Comparison of ENCODE assay signal across 15 cellular contexts in the genomic region with DNA sequence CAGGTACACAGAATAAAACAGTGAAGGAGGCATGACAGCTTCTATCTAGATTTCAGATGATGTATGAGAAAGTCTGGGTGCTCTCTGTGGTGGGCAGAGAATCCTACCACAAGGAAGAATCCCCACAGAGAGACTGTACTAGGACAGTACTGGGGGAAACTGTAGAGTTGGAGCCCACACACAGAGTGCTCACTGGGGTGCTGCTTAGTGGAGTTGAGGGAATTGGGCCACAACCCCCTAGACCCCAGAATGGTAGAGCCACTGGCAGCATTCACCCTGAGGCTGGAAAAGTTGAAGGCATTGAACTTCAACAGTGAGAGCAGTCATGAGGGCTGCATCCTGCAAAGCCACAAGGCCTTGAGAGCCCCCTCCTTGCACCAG.
DNase-seq lines count a peak whose midpoint lies in the region; ATAC-seq, FAIRE-seq and TF ChIP-seq lines count a peak whose summit lies in the region.
"Had no signal": no experiment of that assay in that cellular context is flagged by ENCODE, and none has a peak within 500 bp of the region (broad histone marks: within the 10 kb centered on the region; RNA-seq: fewer than 3 reads in every experiment).

No MANE protein-coding gene starts in this region.

- peaks cover 25% of the 10 kb centered on the region for H3K9me3 Mint-ChIP-seq in Caco-2 (ENCODE audit: unreplicated experiment)
- H3K9me3 Mint-ChIP-seq in H9: 0 out of 5 replicates have a peak, but pooled peaks cover 0 to 2% of the 10 kb centered on the region in 2 experiments
- H3K9me3 Mint-ChIP-seq in stimulated activated memory B cell treated with anti-CD40 and anti-IgM and Interleukin-4, amounts not matched to agents 10 μg/mL and 1 μg/mL and 100 μg/mL, for 72 hours: no peaks in the 10 kb centered on the region
- H3K9me3 Mint-ChIP-seq in CD4-positive, alpha-beta T cell: no peaks in the 10 kb centered on the region
- H3K9me3 Mint-ChIP-seq: CD8-positive, alpha-beta memory T cell had no signal

- H3K18ac ChIP-seq in H9 (ENCODE audit: insufficient read length, low read depth, low read length): no peak overlapping the region

- ATAC-seq in K562 (peak; percentile 52), pancreas (no peak)
- ATAC-seq in stimulated activated memory B cell treated with anti-CD40 and anti-IgM and Interleukin-4, amounts not matched to agents 10 μg/mL and 1 μg/mL and 100 μg/mL, for 72 hours: peak; percentile 36
- ATAC-seq in CD4-positive, alpha-beta T cell (ENCODE audit: poor library complexity): no peak
- ATAC-seq: HCT116 had no signal

- H2BK5ac ChIP-seq in H9 (ENCODE audit: insufficient read length, low read length): no peak overlapping the region

- no peak overlapping the region for H2BK12ac ChIP-seq in H9 (ENCODE audit: insufficient read length, low read depth, low read length)

- no peak overlapping the region for H2BK120ac ChIP-seq in H9 (ENCODE audit: low read depth, low read length, poor library complexity, severe bottlenecking)

- H3K56ac ChIP-seq in H9 (ENCODE audit: insufficient read length, low read depth, low read length): no peak overlapping the region

- no peak overlapping the region for H3K23ac ChIP-seq in H9 (ENCODE audit: insufficient read length, low read depth, low read length)

- H3K14ac ChIP-seq in H9 (ENCODE audit: insufficient read depth, low read length): no peak overlapping the region

- in situ Hi-C loops in K562 (cut with MboI): no loop called here

- intact Hi-C loops in Caco-2 (cut with micrococcal nuclease; ENCODE audit: unreplicated experiment): no loop called here
- intact Hi-C loops in K562 (cut with micrococcal nuclease): no loop called here
- intact Hi-C loops in pancreas (cut with DNase I): no loop called here
- intact Hi-C loops in CD4-positive, alpha-beta T cell (cut with DNase I, micrococcal nuclease): no loop called here

- H3K27me3 ChIP-seq in Caco-2 (replicated peaks; ENCODE audit: control insufficient read depth, insufficient read depth, low read length) (no peaks in the 10 kb centered on the region), H9 (ENCODE audit: insufficient read depth, low read length) (no peaks in the 10 kb centered on the region), K562 (ENCODE audit: control insufficient read depth in 2 of 2, insufficient read depth in 2 of 2, low read length in 2 of 2) (peaks cover 5% of the 10 kb centered on the region in 2 experiments; a peak in 3 of 5 replicates), pancreas (no peaks in the 10 kb centered on the region)
- no peaks in the 10 kb centered on the region for H3K27me3 ChIP-seq in CD4-positive, alpha-beta T cell (ENCODE audit: control insufficient read depth, insufficient read depth, low read length)

- H3K4me3 ChIP-seq in Caco-2 (ENCODE audit: low read depth, low read length) (no peak overlapping the region), K562 (no peak overlapping the region), pancreas (no peak overlapping the region)

- H3K27me3 Mint-ChIP-seq in Caco-2 (ENCODE audit: insufficient read depth, unreplicated experiment) (no peaks in the 10 kb centered on the region), H9 (ENCODE audit: low read depth) (no peaks in the 10 kb centered on the region)
- H3K27me3 Mint-ChIP-seq in stimulated activated memory B cell treated with anti-CD40 and anti-IgM and Interleukin-4, amounts not matched to agents 10 μg/mL and 1 μg/mL and 100 μg/mL, for 72 hours: no peaks in the 10 kb centered on the region
- no peaks in the 10 kb centered on the region for H3K27me3 Mint-ChIP-seq in CD4-positive, alpha-beta T cell

- no peaks in the 10 kb centered on the region for H3K9me1 ChIP-seq in K562 (ENCODE audit: control insufficient read depth, insufficient read depth, low read length)

- H3K4me1 Mint-ChIP-seq in Caco-2 (ENCODE audit: low read depth, unreplicated experiment): peaks cover 23% of the 10 kb centered on the region
- peaks cover 20 to 21% of the 10 kb centered on the region in 2 experiments for H3K4me1 Mint-ChIP-seq in H9
- peaks cover 7% of the 10 kb centered on the region for H3K4me1 Mint-ChIP-seq in stimulated activated memory B cell treated with anti-CD40 and anti-IgM and Interleukin-4, amounts not matched to agents 10 μg/mL and 1 μg/mL and 100 μg/mL, for 72 hours
- no peaks in the 10 kb centered on the region for H3K4me1 Mint-ChIP-seq in CD4-positive, alpha-beta T cell (ENCODE audit: low read depth)
- H3K4me1 Mint-ChIP-seq: CD8-positive, alpha-beta memory T cell had no signal

- H3K79me2 ChIP-seq in H9 (ENCODE audit: insufficient read depth, low read length) (no peaks in the 10 kb centered on the region), K562 (ENCODE audit: control insufficient read depth, insufficient read depth, low read length) (no peaks in the 10 kb centered on the region)

- H2AFZ ChIP-seq in H9 (ENCODE audit: low read length): no peak overlapping the region
- no peak overlapping the region for H2AFZ ChIP-seq in K562 (ENCODE audit: low read depth, low read length)

- CTCF ChIA-PET in Caco-2 (lab: Charles Lee): no interaction called here
- CTCF ChIA-PET in K562 (lab: Yijun Ruan, JAX; ENCODE audit: low intra/inter-chr PET ratio): no interaction called here
- CTCF ChIA-PET in CD4-positive, alpha-beta T cell (lab: Charles Lee): no interaction called here

- H2BK15ac ChIP-seq in H9 (ENCODE audit: low read depth, low read length): no peak overlapping the region

- FAIRE-seq in K562 (lab: Jason Lieb, UNC): no peak
- FAIRE-seq in pancreas (lab: Jason Lieb, UNC): no peak
- FAIRE-seq: GM19239 had no signal

- H3K36me3 ChIP-seq in Caco-2 (ENCODE audit: control insufficient read depth, insufficient read depth, low read length) (no peaks in the 10 kb centered on the region), K562 (ENCODE audit: control insufficient read depth, insufficient read depth, low read length) (no peaks in the 10 kb centered on the region), pancreas (no peaks in the 10 kb centered on the region)

- no peak for DNase-seq in Caco-2
- no peak for DNase-seq in H9
- no peak for DNase-seq in K562 (ENCODE audit: extremely low read depth in 1 of 4, low spot score in 3 of 4)
- DNase-seq in pancreas: no peak
- no peak for DNase-seq in CD4-positive, alpha-beta T cell
- DNase-seq in NCI-H187 treated with DMSO at 0.1 percent for 48 hours (lab: John Stamatoyannopoulos, UW): no peak
- DNase-seq: CD8-positive, alpha-beta memory T cell; DMS53; GF-D8 had no signal

- H3K9me3 ChIP-seq in Caco-2: no peaks in the 10 kb centered on the region
- no peaks in the 10 kb centered on the region for H3K9me3 ChIP-seq in H9 (ENCODE audit: control insufficient read depth, low read depth, low read length)
- no peaks in the 10 kb centered on the region for H3K9me3 ChIP-seq in K562 (replicated peaks; ENCODE audit: control insufficient read depth, insufficient read depth, low read depth, low read length)
- H3K9me3 ChIP-seq in pancreas: no peaks in the 10 kb centered on the region
- H3K9me3 ChIP-seq in CD4-positive, alpha-beta T cell (ENCODE audit: control insufficient read depth, low read length): no peaks in the 10 kb centered on the region

- H2AK5ac ChIP-seq in H9 (ENCODE audit: insufficient read length, low read length): no peak overlapping the region

- TF ChIP-seq RAD21 in K562 (CRISPR knock-in tag; conservative IDR thresholded peaks at IDR 0.05 in 1 of 2, IDR thresholded peaks at IDR 0.05 in 1 of 2): no peak

- BruUV-seq in Caco-2 (replicated peaks; lab: Mats Ljungman, UMichigan) (no TSS peak), K562 (replicated peaks; lab: Mats Ljungman, UMichigan) (no TSS peak)

- H3K4me3 Mint-ChIP-seq in Caco-2 (ENCODE audit: unreplicated experiment) (no peak overlapping the region), H9 (no peak overlapping the region)
- H3K4me3 Mint-ChIP-seq in stimulated activated memory B cell treated with anti-CD40 and anti-IgM and Interleukin-4, amounts not matched to agents 10 μg/mL and 1 μg/mL and 100 μg/mL, for 72 hours: no peak overlapping the region
- no peak overlapping the region for H3K4me3 Mint-ChIP-seq in CD4-positive, alpha-beta T cell
- H3K4me3 Mint-ChIP-seq: CD14-positive monocyte; CD8-positive, alpha-beta memory T cell had no signal

- H3K9ac ChIP-seq in H9 (ENCODE audit: extremely low read depth, insufficient read length, low read length) (no peak overlapping the region), K562 (ENCODE audit: insufficient read depth in 1 of 2, low read depth in 2 of 2, low read length in 2 of 2) (no peak overlapping the region)

- H3T11ph ChIP-seq in H9 (ENCODE audit: low read length): no peak overlapping the region

- no peaks in the 10 kb centered on the region for H3K79me1 ChIP-seq in H9 (ENCODE audit: insufficient read depth, low read depth, low read length, poor library complexity, severe bottlenecking)

- no peak for TF ChIP-seq EP300 in K562 (IDR thresholded peaks at IDR 0.05; ENCODE audit: low read length)

- POLR2A ChIA-PET in Caco-2 (lab: Charles Lee) (no interaction called here), K562 (lab: Yijun Ruan, JAX) (no interaction called here)
- POLR2A ChIA-PET in CD4-positive, alpha-beta T cell (lab: Charles Lee): no interaction called here

- H3K23me2 ChIP-seq in H9 (ENCODE audit: insufficient read length, low read depth, low read length, poor library complexity, severe bottlenecking): no peaks in the 10 kb centered on the region

- no peak overlapping the region for H3K4me2 ChIP-seq in H9 (ENCODE audit: insufficient read depth, insufficient read length, low read length)
- H3K4me2 ChIP-seq in K562 (ENCODE audit: insufficient read depth, low read length): no peak overlapping the region

- TF ChIP-seq CTCF in Caco-2 (IDR thresholded peaks at IDR 0.05; ENCODE audit: insufficient read depth in 1 of 2, low read depth in 1 of 2, low read length in 1 of 2, severe bottlenecking in 1 of 2, unreplicated experiment in 1 of 2) (no peak), H9 (conservative IDR thresholded peaks at IDR 0.05) (no peak), K562 (IDR thresholded peaks at IDR 0.05 in 2 of 3, conservative IDR thresholded peaks at IDR 0.05 in 1 of 3; ENCODE audit: insufficient read depth in 2 of 3, low read depth in 1 of 3, low read length in 3 of 3) (no peak), pancreas (IDR thresholded peaks at IDR 0.05) (no peak)
- no peak for TF ChIP-seq CTCF in CD4-positive, alpha-beta T cell (IDR thresholded peaks at IDR 0.05)

- no peak overlapping the region for H3K27ac ChIP-seq in H9 (ENCODE audit: insufficient read length, low read depth, low read length)
- no peak overlapping the region for H3K27ac ChIP-seq in K562 (ENCODE audit: extremely low read depth, low read depth, low read length)
- no peak overlapping the region for H3K27ac ChIP-seq in pancreas
- H3K27ac ChIP-seq in CD4-positive, alpha-beta T cell (ENCODE audit: low read depth, low read length): no peak overlapping the region
- H3K27ac ChIP-seq: HL-60 had no signal

- H4K20me1 ChIP-seq in H9 (ENCODE audit: control insufficient read depth, insufficient read depth, insufficient read length) (no peaks in the 10 kb centered on the region), K562 (replicated peaks; ENCODE audit: control insufficient read depth, insufficient read depth, low read length) (no peaks in the 10 kb centered on the region)

- no peak overlapping the region for H4K5ac ChIP-seq in H9 (ENCODE audit: insufficient read length, low read depth, low read length)

- no peak overlapping the region for H4K8ac ChIP-seq in H9 (replicated peaks; ENCODE audit: insufficient read length, low read depth, low read length)

- H2BK20ac ChIP-seq in H9 (ENCODE audit: low read depth, low read length, poor library complexity, severe bottlenecking): no peak overlapping the region

- TF ChIP-seq POLR2A in K562 (conservative IDR thresholded peaks at IDR 0.05): no peak

- H3K4me1 ChIP-seq in Caco-2: peaks cover 10% of the 10 kb centered on the region
- H3K4me1 ChIP-seq in H9 (ENCODE audit: insufficient read depth, low read length): peaks cover 3% of the 10 kb centered on the region; the same call in 1 of the 2 replicates
- no peaks in the 10 kb centered on the region for H3K4me1 ChIP-seq in K562 (replicated peaks in 1 of 2; ENCODE audit: control insufficient read depth in 2 of 2, insufficient read depth in 2 of 2, low read length in 2 of 2)
- no peaks in the 10 kb centered on the region for H3K4me1 ChIP-seq in pancreas

- H4K91ac ChIP-seq in H9 (ENCODE audit: insufficient read length, low read depth, low read length): no peak overlapping the region

- H3K36me3 Mint-ChIP-seq in Caco-2 (ENCODE audit: insufficient read depth, unreplicated experiment) (no peaks in the 10 kb centered on the region), H9 (ENCODE audit: insufficient read depth in 1 of 3, low read depth in 3 of 3) (no peaks in the 10 kb centered on the region)
- H3K36me3 Mint-ChIP-seq in stimulated activated memory B cell treated with anti-CD40 and anti-IgM and Interleukin-4, amounts not matched to agents 10 μg/mL and 1 μg/mL and 100 μg/mL, for 72 hours: no peaks in the 10 kb centered on the region
- H3K36me3 Mint-ChIP-seq in CD4-positive, alpha-beta T cell (ENCODE audit: low read depth): no peaks in the 10 kb centered on the region
- H3K36me3 Mint-ChIP-seq: CD14-positive monocyte; CD8-positive, alpha-beta memory T cell had no signal

- no peak overlapping the region for H3K4ac ChIP-seq in H9 (ENCODE audit: low read depth, low read length)

- H3K27ac Mint-ChIP-seq in Caco-2 (ENCODE audit: unreplicated experiment): peak overlapping the region; percentile 53
- H3K27ac Mint-ChIP-seq in H9: peak overlapping the region in 2 of 3 experiments; percentile 57 to 82; a peak in 3 of 7 replicates
- no peak overlapping the region for H3K27ac Mint-ChIP-seq in stimulated activated memory B cell treated with anti-CD40 and anti-IgM and Interleukin-4, amounts not matched to agents 10 μg/mL and 1 μg/mL and 100 μg/mL, for 72 hours
- no peak overlapping the region for H3K27ac Mint-ChIP-seq in CD4-positive, alpha-beta T cell
- H3K27ac Mint-ChIP-seq: CD14-positive monocyte; CD8-positive, alpha-beta memory T cell; IgD-negative memory B cell had no signal

Comparison
In these comparisons a context has a peak if more than half of its experiments do, and no peak if none do; other contexts are left out.
1. H3K27ac Mint-ChIP-seq: peak in Caco-2 (single experiment) and H9 (2 of 3); none in stimulated activated memory B cell treated with anti-CD40 and anti-IgM and Interleukin-4, amounts not matched to agents 10 μg/mL and 1 μg/mL and 100 μg/mL, for 72 hours (single experiment) and CD4-positive, alpha-beta T cell (single experiment).
2. ATAC-seq: peak in K562 (single experiment) and stimulated activated memory B cell treated with anti-CD40 and anti-IgM and Interleukin-4, amounts not matched to agents 10 μg/mL and 1 μg/mL and 100 μg/mL, for 72 hours (single experiment); none in pancreas (0 of 4) and CD4-positive, alpha-beta T cell (single experiment).